ENCODE assay signal across 21 cellular contexts in genomic region chr13:72599148-72599743, GRCh38.
"Had no signal": no experiment of that assay in that cellular context is flagged by ENCODE, and none has a peak within 500 bp of the region (broad histone marks: within the 10 kb centered on the region; RNA-seq: fewer than 3 reads in every experiment).

No MANE protein-coding gene starts in this region.

- H3K36me3 ChIP-seq: gastrocnemius medialis, neural progenitor cell, prostate gland, right atrium auricular region, sigmoid colon, spleen, thoracic aorta, tibial nerve, upper lobe of left lung had no signal

- H3K27ac ChIP-seq: dorsolateral prefrontal cortex, epithelial cell of prostate, gastrocnemius medialis, neural progenitor cell, prostate gland, right atrium auricular region, sigmoid colon, spleen, thoracic aorta, tibial nerve, upper lobe of left lung had no signal

- DNase-seq: dorsolateral prefrontal cortex; effector CD4-positive, alpha-beta T cell; endodermal cell; foreskin fibroblast; gastrocnemius medialis; head of caudate nucleus; kidney glomerular epithelial cell; mesenchymal stem cell; mucosa of descending colon; naive B cell; nucleus accumbens; sigmoid colon; spleen; stimulated activated naive B cell treated with anti-CD40 and anti-IgM and Interleukin-4, amounts not matched to agents 10 μg/mL and 1 μg/mL and 100 μg/mL, for 72 hours; upper lobe of left lung had no signal

- H3K4me1 ChIP-seq: gastrocnemius medialis, prostate gland, right atrium auricular region, sigmoid colon, spleen, tibial nerve, upper lobe of left lung had no signal

- H3K27me3 ChIP-seq: dorsolateral prefrontal cortex, gastrocnemius medialis, neural progenitor cell, right atrium auricular region, sigmoid colon, spleen, tibial nerve, upper lobe of left lung had no signal

- H3K9me3 ChIP-seq: gastrocnemius medialis, mucosa of descending colon, prostate gland, right atrium auricular region, sigmoid colon, spleen, thoracic aorta, tibial nerve, upper lobe of left lung had no signal

- H3K4me3 ChIP-seq: dorsolateral prefrontal cortex, gastrocnemius medialis, mucosa of descending colon, neural progenitor cell, prostate gland, right atrium auricular region, sigmoid colon, spleen, thoracic aorta, tibial nerve, upper lobe of left lung had no signal
